In genomic region chr3:13555753-13556152, GRCh38 we compare ENCODE assay signal across 18 cellular contexts. TPM values are rescaled to one million over a fixed set of nuclear protein-coding genes. Genes with fewer than 3 reads are reported as not detected.
DNase-seq lines count a peak whose midpoint lies in the region; FAIRE-seq and TF ChIP-seq lines count a peak whose summit lies in the region.
"Had no signal": no experiment of that assay in that cellular context is flagged by ENCODE, and none has a peak within 500 bp of the region (broad histone marks: within the 10 kb centered on the region; RNA-seq: fewer than 3 reads in every experiment).

No MANE protein-coding gene starts in this region.

- no peak overlapping the region for H4K91ac ChIP-seq in H1 (replicated peaks; ENCODE audit: insufficient read length, low read length)

- TF ChIP-seq RAD21 in H1 (IDR thresholded peaks at IDR 0.05 in 1 of 2, conservative IDR thresholded peaks at IDR 0.05 in 1 of 2; ENCODE audit: low read depth in 2 of 2, low read length in 2 of 2) = no peak

- no peak for DNase-seq in WERI-Rb-1
- no peak for DNase-seq in H1 (ENCODE audit: low read depth in 1 of 2, low spot score in 2 of 2)
- peak; percentile 71 for DNase-seq in mesendoderm
- DNase-seq in smooth muscle cell (lab: John Stamatoyannopoulos, UW; ENCODE audit: unreplicated experiment) = no peak
- DNase-seq in kidney = no peak
- DNase-seq in NAMALWA (ENCODE audit: low spot score) = no peak
- DNase-seq in head of caudate nucleus = no peak
- DNase-seq: activated naive CD8-positive, alpha-beta T cell treated with anti-CD3 and anti-CD28 coated beads, Interleukin-2, amount 10 ng/mL, durations not matched to agents 7 days and 5 days; activated T-cell treated with anti-CD3 and anti-CD28 coated beads for 4 hours; Kasumi-1; naive B cell; spleen; T-helper 2 cell had no signal

- intact Hi-C loops in kidney (cut with DNase I) = no loop called here
- intact Hi-C loops in head of caudate nucleus (cut with DNase I) = no loop called here

- no peak for TF ChIP-seq EP300 in H1 (IDR thresholded peaks at IDR 0.05; ENCODE audit: borderline replicate concordance in 1 of 2, low read depth in 2 of 2, low read length in 2 of 2)

- no peak overlapping the region for H3K14ac ChIP-seq in H1 (ENCODE audit: insufficient read length)

- H2AFZ ChIP-seq in H1 (ENCODE audit: low read length) (no peak overlapping the region), smooth muscle cell (ENCODE audit: low read depth) (no peak overlapping the region)

- H3K23ac ChIP-seq in H1 (ENCODE audit: insufficient read length) (no peak overlapping the region), mesendoderm (ENCODE audit: low read length) (no peak overlapping the region)

- H3F3A ChIP-seq in smooth muscle cell (ENCODE audit: low read depth) = peaks cover 6% of the 10 kb centered on the region

- H3K18ac ChIP-seq in H1 (ENCODE audit: extremely low read depth, low read length) (no peak overlapping the region), mesendoderm (ENCODE audit: low read length) (no peak overlapping the region)

- H3K4me1 ChIP-seq in H1 (replicated peaks in 1 of 4; ENCODE audit: control insufficient read depth in 3 of 4, insufficient read depth in 4 of 4, low read length in 3 of 4) = peaks cover 0 to 14% (median 5%) of the 10 kb centered on the region in 4 experiments; a peak in 4 of 7 replicates
- H3K4me1 ChIP-seq in mesendoderm (ENCODE audit: control insufficient read depth, low read depth, low read length) = peaks cover 10% of the 10 kb centered on the region
- peaks cover 4% of the 10 kb centered on the region for H3K4me1 ChIP-seq in smooth muscle cell (ENCODE audit: low read depth)
- H3K4me1 ChIP-seq in kidney (ENCODE audit: control insufficient read depth in 1 of 2, insufficient read depth in 1 of 2, low read depth in 1 of 2, low read length in 2 of 2) = no peaks in the 10 kb centered on the region

- H3K79me2 ChIP-seq in H1 (ENCODE audit: control insufficient read depth in 1 of 2, insufficient read depth in 2 of 2, low read length in 2 of 2) = no peaks in the 10 kb centered on the region
- H3K79me2 ChIP-seq in mesendoderm (ENCODE audit: control insufficient read depth, insufficient read depth, low read length) = no peaks in the 10 kb centered on the region
- peaks cover 85% of the 10 kb centered on the region for H3K79me2 ChIP-seq in smooth muscle cell (ENCODE audit: low read depth)

- H3K27me3 ChIP-seq in WERI-Rb-1 (ENCODE audit: insufficient read depth, low read depth, severe bottlenecking) (no peaks in the 10 kb centered on the region), H1 (replicated peaks in 1 of 4; ENCODE audit: control insufficient read depth in 3 of 4, extremely low read depth in 1 of 4, insufficient read depth in 3 of 4, low read length in 3 of 4) (no peaks in the 10 kb centered on the region), mesendoderm (ENCODE audit: insufficient read depth, low read length, poor library complexity) (no peaks in the 10 kb centered on the region), smooth muscle cell (ENCODE audit: low read depth) (no peaks in the 10 kb centered on the region)

- TF ChIP-seq CTCF in WERI-Rb-1 (IDR thresholded peaks at IDR 0.05; ENCODE audit: low read depth, low read length) = no peak
- TF ChIP-seq CTCF in H1 (IDR thresholded peaks at IDR 0.05; ENCODE audit: control extremely low read depth in 1 of 3, insufficient read depth in 1 of 3, low read depth in 1 of 3, low read length in 3 of 3) = no peak
- no peak for TF ChIP-seq CTCF in smooth muscle cell (IDR thresholded peaks at IDR 0.05; ENCODE audit: borderline replicate concordance, insufficient read depth, poor library complexity, severe bottlenecking)
- TF ChIP-seq CTCF in kidney (IDR thresholded peaks at IDR 0.05; ENCODE audit: borderline replicate concordance, extremely low read depth, insufficient read depth) = no peak

- H3K27ac ChIP-seq in WERI-Rb-1 (peak overlapping the region; percentile 65), H1 (ENCODE audit: low read depth, low read length) (no peak overlapping the region), mesendoderm (ENCODE audit: low read depth, low read length) (peak overlapping the region; percentile 10), smooth muscle cell (ENCODE audit: low read depth) (peak overlapping the region; percentile 37), kidney (ENCODE audit: low read depth in 2 of 2, low read length in 2 of 2) (no peak overlapping the region)
- H3K27ac ChIP-seq: HL-60, spleen had no signal

- H3K23me2 ChIP-seq in H1 (ENCODE audit: low read depth, low read length) = no peaks in the 10 kb centered on the region

- 91% methylated on average over 11 of the region's 11 CpGs; no CpG with 5 or more reads in 1 of the 2 experiments for WGBS in H1 (ENCODE audit: extremely low coverage in 1 of 2, insufficient coverage in 1 of 2, insufficient read length in 1 of 2, insufficient replicate concordance in 2 of 2, low coverage in 1 of 2, low lambda C conversion rate in 2 of 2, missing lambda C conversion rate in 1 of 2), 2 experiments
- no CpG with 5 or more reads among the region's 11 CpGs for WGBS in mesendoderm (ENCODE audit: extremely low coverage, insufficient coverage, low lambda C conversion rate)
- WGBS in smooth muscle cell (ENCODE audit: low lambda C conversion rate) = 72% methylated on average over 11 of the region's 11 CpGs

- H3K36me3 ChIP-seq in WERI-Rb-1 (no peaks in the 10 kb centered on the region), H1 (ENCODE audit: control insufficient read depth in 2 of 4, insufficient read depth in 4 of 4, low read length in 3 of 4) (no peaks in the 10 kb centered on the region; a peak in 1 of 8 replicates), mesendoderm (ENCODE audit: control insufficient read depth, insufficient read depth, low read length) (no peaks in the 10 kb centered on the region), smooth muscle cell (ENCODE audit: low read depth) (no peaks in the 10 kb centered on the region), kidney (ENCODE audit: control insufficient read depth in 1 of 2, insufficient read depth in 2 of 2, low read length in 2 of 2) (no peaks in the 10 kb centered on the region)
- H3K36me3 ChIP-seq: spleen had no signal

- H4K5ac ChIP-seq in H1 (ENCODE audit: insufficient read length, low read depth, low read length) (no peak overlapping the region), mesendoderm (ENCODE audit: low read length) (no peak overlapping the region)

- FAIRE-seq in H1 (lab: Jason Lieb, UNC) (no peak), kidney (lab: Jason Lieb, UNC) (no peak)
- FAIRE-seq: endothelial cell of umbilical vein, GM18507 had no signal

- H3K9me3 ChIP-seq in WERI-Rb-1 (ENCODE audit: severe bottlenecking) = no peaks in the 10 kb centered on the region
- no peaks in the 10 kb centered on the region for H3K9me3 ChIP-seq in H1 (ENCODE audit: insufficient read depth in 2 of 2, low read depth in 1 of 2, low read length in 1 of 2)
- no peaks in the 10 kb centered on the region for H3K9me3 ChIP-seq in smooth muscle cell (replicated peaks; ENCODE audit: low read depth)
- no peaks in the 10 kb centered on the region for H3K9me3 ChIP-seq in kidney (ENCODE audit: control insufficient read depth in 1 of 2, low read length in 2 of 2)
- H3K9me3 ChIP-seq: spleen had no signal

- POLR2A ChIA-PET in H1 (lab: Charles Lee; ENCODE audit: partially characterized antibody) = no interaction called here

- H3K4me3 ChIP-seq in WERI-Rb-1 (ENCODE audit: low read depth, low read length) (no peak overlapping the region), H1 (ENCODE audit: extremely low read depth in 1 of 4, insufficient read depth in 2 of 4, low read depth in 3 of 4, low read length in 4 of 4) (no peak overlapping the region), mesendoderm (ENCODE audit: low read length) (no peak overlapping the region), smooth muscle cell (no peak overlapping the region), kidney (ENCODE audit: low read length in 2 of 2) (no peak overlapping the region)
- H3K4me3 ChIP-seq: spleen had no signal

- H3K4me2 ChIP-seq in H1 (ENCODE audit: insufficient read depth in 1 of 2, low read depth in 2 of 2, low read length in 2 of 2) (no peak overlapping the region), mesendoderm (ENCODE audit: low read length) (no peak overlapping the region), smooth muscle cell (peak overlapping the region; percentile 69)

- H4K8ac ChIP-seq in H1 (ENCODE audit: extremely low read depth, insufficient read depth, low read length) = no peak overlapping the region; the same call in 1 of the 2 replicates
- H4K8ac ChIP-seq in mesendoderm (ENCODE audit: low read depth, low read length) = no peak overlapping the region

- no peak overlapping the region for H2BK20ac ChIP-seq in H1 (ENCODE audit: low read length)

- H2BK120ac ChIP-seq in H1 (replicated peaks; ENCODE audit: low read depth, low read length) (no peak overlapping the region), mesendoderm (ENCODE audit: low read depth, low read length) (no peak overlapping the region)

- H2BK15ac ChIP-seq in H1 (ENCODE audit: low read length) (peak overlapping the region; percentile 72; the same call in 1 of the 2 replicates), mesendoderm (replicated peaks; ENCODE audit: low read depth) (no peak overlapping the region)

- H4K20me1 ChIP-seq in H1 (replicated peaks in 1 of 2; ENCODE audit: control insufficient read depth in 1 of 2, insufficient read depth in 2 of 2, low read length in 2 of 2) (peaks cover 0 to 2% of the 10 kb centered on the region in 2 experiments), smooth muscle cell (ENCODE audit: low read depth) (peaks cover 62% of the 10 kb centered on the region)

- no peak overlapping the region for H3K56ac ChIP-seq in H1 (replicated peaks; ENCODE audit: insufficient read length, low read depth, low read length)
- H3K56ac ChIP-seq in mesendoderm (ENCODE audit: low read length) = peak overlapping the region; percentile 64

- TF ChIP-seq POLR2A in H1 (IDR thresholded peaks at IDR 0.05; ENCODE audit: control extremely low read depth in 1 of 2, low read depth in 2 of 2, low read length in 2 of 2) = no peak

- H3K79me1 ChIP-seq in H1 (ENCODE audit: low read depth, low read length) (0 out of 2 replicates have a peak, but pooled peaks cover 4% of the 10 kb centered on the region), mesendoderm (ENCODE audit: low read length) (no peaks in the 10 kb centered on the region)

- H2AK5ac ChIP-seq in H1 (ENCODE audit: low read depth, low read length) (no peak overlapping the region), mesendoderm (ENCODE audit: low read length) (no peak overlapping the region)

- H2BK5ac ChIP-seq in H1 (ENCODE audit: low read depth, low read length) (no peak overlapping the region), mesendoderm (ENCODE audit: low read length) (no peak overlapping the region)

- 0 out of 2 replicates have a peak overlapping the region, but pooled peaks have one; percentile 2 for H2BK12ac ChIP-seq in H1 (ENCODE audit: low read depth, low read length)

- H3K4ac ChIP-seq in H1 (replicated peaks; ENCODE audit: insufficient read length, low read depth, low read length) (no peak overlapping the region), mesendoderm (ENCODE audit: low read depth, low read length) (no peak overlapping the region)

- CTCF ChIA-PET in H1 (lab: Charles Lee; ENCODE audit: partially characterized antibody) = interaction anchor here (0.6 to 1.8 kb wide), 6 partner anchors 15 to 87 kb away, joined by 3 to 6 read pairs (median 4); no protein-coding TSS in a partner anchor

- H3K9ac ChIP-seq in H1 (replicated peaks in 1 of 4; ENCODE audit: extremely low read depth in 1 of 4, low read depth in 3 of 4, low read length in 3 of 4) = no peak overlapping the region
- H3K9ac ChIP-seq in mesendoderm (ENCODE audit: low read length) = no peak overlapping the region
- no peak overlapping the region for H3K9ac ChIP-seq in smooth muscle cell (ENCODE audit: low read depth)
- H3K9ac ChIP-seq in kidney (ENCODE audit: low read length in 2 of 2) = no peak overlapping the region

RNA-seq across cellular contexts. Expression of gene FBLN2, which starts 6.8 kb away (rescaled TPM):
- total RNA-seq in H1 (2021; fragmentation: NEBNext Ultra II Directional; extraction: Animal tissue kit (Norgen Biotek cat#: 25700)) = 15.5 and 17.4 TPM in 2 replicates
- polyA plus RNA-seq in H1 (2011; rRNA removed) (24.2 and 26.5 TPM in 2 replicates), smooth muscle cell (249 and 390 TPM in 2 replicates), kidney (ENCODE audit: insufficient read depth, low read depth, low replicate concordance) (3.2 TPM)
- 18.1 TPM for polyA plus RNA-seq in H1 (2011; cell fraction: cytosol; rRNA removed)
- polyA plus RNA-seq in H1 (2011; cell fraction: nucleus; rRNA removed) = 23.2 TPM
- 7.5 to 15.3 TPM (median 12.9 TPM) in 4 replicates for polyA plus RNA-seq in H1 (2012, experiment 1 of 2)
- 12.0 TPM for polyA plus RNA-seq in H1 (2012, experiment 2 of 2)
- 42.7 TPM for polyA plus RNA-seq in H1 (2013, experiment 1 of 2)
- 31.4 TPM for polyA plus RNA-seq in H1 (2013, experiment 2 of 2)
- 9.5 and 12.2 TPM in 2 replicates for polyA minus RNA-seq in H1 (2011; rRNA and poly(A)+ RNA removed)
- 17.5 TPM for polyA minus RNA-seq in H1 (2011; cell fraction: cytosol; rRNA and poly(A)+ RNA removed)
- 6.6 TPM for polyA minus RNA-seq in H1 (2011; cell fraction: nucleus; rRNA and poly(A)+ RNA removed)
- polyA plus RNA-seq in mesendoderm (2013, experiment 1 of 2) = 5.7 TPM
- 5.4 TPM for polyA plus RNA-seq in mesendoderm (2013, experiment 2 of 2)
- total RNA-seq in smooth muscle cell (159 and 178 TPM in 2 replicates), kidney (43.4 TPM)
- total RNA-seq: NCI-H460 had no signal
- polyA plus RNA-seq: CD14-positive monocyte had no signal

Comparison
In these comparisons a context has a peak if more than half of its experiments do, and no peak if none do; other contexts are left out.
1. H3K27ac ChIP-seq: peak in WERI-Rb-1 (single experiment), mesendoderm (single experiment) and smooth muscle cell (single experiment); none in H1 (single experiment) and kidney (0 of 2).